Comparison of ENCODE assay signal across 14 cellular contexts in the genomic region with DNA sequence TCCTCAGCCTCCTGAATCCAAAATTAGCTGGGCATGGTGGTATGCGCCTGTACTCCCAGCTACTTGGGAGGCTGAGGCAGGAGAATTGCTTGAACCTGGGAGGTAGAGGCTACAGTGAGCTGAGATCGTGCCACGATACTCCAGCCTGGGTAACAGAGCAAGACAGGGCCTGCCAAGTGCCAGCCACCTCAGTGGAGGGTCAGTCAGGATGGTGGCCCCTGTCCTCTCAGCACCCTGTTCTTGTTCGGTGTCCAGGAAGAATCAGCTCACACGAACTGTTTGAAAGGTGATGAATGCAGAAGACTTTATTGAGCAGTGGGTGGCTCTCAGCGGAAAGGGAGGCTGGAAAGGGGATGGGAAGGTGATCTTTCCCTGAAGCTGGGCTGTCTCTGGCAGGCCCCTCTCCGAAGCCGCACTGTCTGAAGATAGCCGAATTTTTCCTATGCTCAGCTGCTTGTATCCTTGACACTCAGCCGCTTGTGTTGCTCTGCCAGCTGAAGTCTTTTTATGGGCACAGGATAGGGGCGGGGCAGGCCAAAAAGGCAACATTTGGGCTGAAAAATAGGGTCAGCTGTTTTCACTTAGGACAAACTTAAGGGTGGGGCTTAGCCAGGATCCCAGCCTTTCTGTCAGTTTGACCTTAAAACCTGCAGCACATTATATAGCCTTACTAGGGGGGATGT. TPM values are rescaled to one million over a fixed set of nuclear protein-coding genes. Genes with fewer than 3 reads are reported as not detected.
A peak's percentile ranks its signal among the peaks of the same experiment; 100 is the strongest.
DNase-seq lines count a peak whose midpoint lies in the region; ATAC-seq and TF ChIP-seq lines count a peak whose summit lies in the region.
"Had no signal": no experiment of that assay in that cellular context is flagged by ENCODE, and none has a peak within 500 bp of the region (broad histone marks: within the 10 kb centered on the region; RNA-seq: fewer than 3 reads in every experiment).

No MANE protein-coding gene starts in this region.

- H3K36me3 Mint-ChIP-seq in activated CD4-positive, alpha-beta memory T cell treated with anti-CD3 and anti-CD28 coated beads for 36 hours, result peaks cover 3% of the 10 kb centered on the region
- H3K36me3 Mint-ChIP-seq: natural killer cell had no signal

- no peaks in the 10 kb centered on the region for H3K27me3 ChIP-seq in ovary
- H3K27me3 ChIP-seq: BLaER1, brain microvascular endothelial cell had no signal

- WGBS in ovary, 3 donors, result 23 to 25% (median 24%) methylated on average over 11 of the region's 11 CpGs

- CTCF ChIA-PET in RWPE1 (lab: Yijun Ruan, JAX), result no interaction called here
- CTCF ChIA-PET in activated CD4-positive, alpha-beta memory T cell treated with anti-CD3 and anti-CD28 coated beads for 36 hours (lab: Charles Lee), result interaction anchor here (0.8 to 1.7 kb wide), 3 partner anchors 54 to 244 kb away, joined by 3 to 5 read pairs (median 5); no protein-coding TSS in a partner anchor

- H3K9me3 Mint-ChIP-seq in activated CD4-positive, alpha-beta memory T cell treated with anti-CD3 and anti-CD28 coated beads for 36 hours, result no peaks in the 10 kb centered on the region
- H3K9me3 Mint-ChIP-seq: natural killer cell had no signal

- H3K27ac Mint-ChIP-seq in activated CD4-positive, alpha-beta memory T cell treated with anti-CD3 and anti-CD28 coated beads for 36 hours, result no peak overlapping the region

- POLR2A ChIA-PET in RWPE1 (lab: Yijun Ruan, JAX; ENCODE audit: low non-redundant PET), result no interaction called here
- POLR2A ChIA-PET in activated CD4-positive, alpha-beta memory T cell treated with anti-CD3 and anti-CD28 coated beads for 36 hours (lab: Charles Lee), result no interaction called here

- H3K27ac ChIP-seq in RWPE1 (peak overlapping the region; percentile 71), ovary (peak overlapping the region in 1 of 2 donors; percentile 62)
- H3K27ac ChIP-seq: BLaER1, brain microvascular endothelial cell had no signal

- H3K27me3 Mint-ChIP-seq in activated CD4-positive, alpha-beta memory T cell treated with anti-CD3 and anti-CD28 coated beads for 36 hours, result no peaks in the 10 kb centered on the region

- ATAC-seq in HG03039 (IDR thresholded peaks at IDR 0.05; ENCODE audit: unreplicated experiment), result no peak
- no peak for ATAC-seq in HG03097 (IDR thresholded peaks at IDR 0.05; ENCODE audit: low FRiP score, unreplicated experiment)
- ATAC-seq: natural killer cell had no signal

- peaks cover 10% of the 10 kb centered on the region for H3K4me1 ChIP-seq in ovary (ENCODE audit: insufficient read depth)
- H3K4me1 ChIP-seq: BLaER1 had no signal

- no peak overlapping the region for H3K4me3 Mint-ChIP-seq in activated CD4-positive, alpha-beta memory T cell treated with anti-CD3 and anti-CD28 coated beads for 36 hours
- H3K4me3 Mint-ChIP-seq: natural killer cell had no signal

- H3K4me1 Mint-ChIP-seq in activated CD4-positive, alpha-beta memory T cell treated with anti-CD3 and anti-CD28 coated beads for 36 hours (ENCODE audit: low read depth), result peaks cover 16% of the 10 kb centered on the region

- TF ChIP-seq CTCF in RWPE1 (conservative IDR thresholded peaks at IDR 0.05; ENCODE audit: low read depth) (no peak), fibroblast of the aortic adventitia (IDR thresholded peaks at IDR 0.05; ENCODE audit: insufficient read depth, low read length) (no peak), ovary (IDR thresholded peaks at IDR 0.05) (no peak)

- TF ChIP-seq EP300 in ovary (IDR thresholded peaks at IDR 0.05), result no peak

- no peaks in the 10 kb centered on the region for H3K9me3 ChIP-seq in ovary

- intact Hi-C loops in ovary (cut with DNase I), result no loop called here
- intact Hi-C loops in activated CD4-positive, alpha-beta memory T cell treated with anti-CD3 and anti-CD28 coated beads for 36 hours (cut with micrococcal nuclease), result no loop called here

- DNase-seq in AG08395 (ENCODE audit: low spot score), result peak; percentile 46
- DNase-seq in RWPE1 (ENCODE audit: low spot score), result no peak
- DNase-seq in fibroblast of the aortic adventitia (ENCODE audit: low read depth), result peak; percentile 80
- DNase-seq in ovary, result peak; percentile 61 to 81 (median 70)
- no peak for DNase-seq in activated CD4-positive, alpha-beta memory T cell treated with anti-CD3 and anti-CD28 coated beads for 36 hours
- no peak for DNase-seq in activated T-cell treated with anti-CD3 and anti-CD28 coated beads, Interleukin-2, amount 50 U/mL, for 1 hour
- DNase-seq: hypothalamus; natural killer cell; stimulated activated CD4-positive, alpha-beta T cell treated with anti-CD3 and anti-CD28 coated beads, Interleukin-4, amount 100 ng/mL, for 4 hours; T-helper 1 cell had no signal

- H3K36me3 ChIP-seq in ovary, result no peaks in the 10 kb centered on the region
- H3K36me3 ChIP-seq: brain microvascular endothelial cell had no signal

- H3K4me3 ChIP-seq in fibroblast of the aortic adventitia (ENCODE audit: low read depth, low read length) (no peak overlapping the region), ovary (no peak overlapping the region)
- H3K4me3 ChIP-seq: BLaER1 had no signal

- TF ChIP-seq POLR2A in ovary (IDR thresholded peaks at IDR 0.05), result no peak

RNA-seq across cellular contexts. Expression of a gene that starts 50.9 kb away (rescaled TPM):
- total RNA-seq in fibroblast of the aortic adventitia (ENCODE audit: low replicate concordance) (21.1 and 21.7 TPM in 2 replicates), ovary (10 to 100 TPM; 19.6 to 50.1 (median 43.3) TPM)
- polyA plus RNA-seq in ovary, result 10 to 100 TPM; 33.6 to 76.0 TPM
- total RNA-seq in activated CD4-positive, alpha-beta memory T cell treated with anti-CD3 and anti-CD28 coated beads for 36 hours, result 10 to 100 TPM; 42.3 to 43.9 TPM

Comparison
In these comparisons a context has a peak if more than half of its experiments do, and no peak if none do; other contexts are left out.
1. DNase-seq: peak in AG08395 (single experiment), fibroblast of the aortic adventitia (single experiment) and ovary (5 of 5); none in RWPE1 (single experiment), activated CD4-positive, alpha-beta memory T cell treated with anti-CD3 and anti-CD28 coated beads for 36 hours (single experiment) and activated T-cell treated with anti-CD3 and anti-CD28 coated beads, Interleukin-2, amount 50 U/mL, for 1 hour (single experiment).